In genomic region chr5:89397096-89397495, GRCh38 we compare ENCODE assay signal across 1 cellular context.
TF ChIP-seq lines count a peak whose summit lies in the region.

No MANE protein-coding gene starts in this region.

TF ChIP-seq in GM12878, 131 proteins besides CTCF, POLR2A, EP300 and RAD21 (continued from another document):
- TF ChIP-seq ATF2 (IDR thresholded peaks at IDR 0.05; ENCODE audit: low read length) (peak; percentile 28; the same call in 1 of the 2 replicates), SUZ12 (IDR thresholded peaks at IDR 0.05; ENCODE audit: unreplicated experiment) (no peak), NFXL1 (IDR thresholded peaks at IDR 0.05; ENCODE audit: borderline replicate concordance) (no peak), RUNX3 (IDR thresholded peaks at IDR 0.05; ENCODE audit: low read length) (peak; percentile 53), RB1 (IDR thresholded peaks at IDR 0.05; ENCODE audit: borderline replicate concordance) (no peak), ATF7 (IDR thresholded peaks at IDR 0.05; ENCODE audit: low read depth) (peak; percentile 63), EED (IDR thresholded peaks at IDR 0.05; ENCODE audit: low read depth) (peak; percentile 52; the same call in 1 of the 2 replicates), BCL11A (IDR thresholded peaks at IDR 0.05; ENCODE audit: low read depth, low read length) (0 out of 2 replicates have a peak, but pooled peaks have one; percentile 44), BMI1 (IDR thresholded peaks at IDR 0.05; ENCODE audit: borderline replicate concordance) (peak; percentile 41; the same call in 1 of the 2 replicates), CUX1 (IDR thresholded peaks at IDR 0.05; ENCODE audit: insufficient replicate concordance, low read depth, low read length) (peak; percentile 29), JUNB (IDR thresholded peaks at IDR 0.05) (peak; percentile 74), NFIC (IDR thresholded peaks at IDR 0.05; ENCODE audit: low read depth, low read length) (peak; percentile 77), IKZF2 (IDR thresholded peaks at IDR 0.05) (peak; percentile 84 to 85), JUND (IDR thresholded peaks at IDR 0.05; ENCODE audit: low read depth, low read length) (0 out of 2 replicates have a peak, but pooled peaks have one; percentile 37), PAX5 (IDR thresholded peaks at IDR 0.05; ENCODE audit: borderline replicate concordance, low read depth, low read length) (no peak), SPI1 (IDR thresholded peaks at IDR 0.05; ENCODE audit: borderline replicate concordance, insufficient read depth, low read depth, low read length) (no peak), TBL1XR1 (IDR thresholded peaks at IDR 0.05; ENCODE audit: low read depth, low read length) (0 out of 2 replicates have a peak, but pooled peaks have one; percentile 51)
